In genomic region chr17:81020767-81021497, GRCh38 we compare ENCODE assay signal across 9 cellular contexts. TPM values are rescaled to one million over a fixed set of nuclear protein-coding genes. Genes with fewer than 3 reads are reported as not detected.
DNase-seq lines count a peak whose midpoint lies in the region; ATAC-seq and TF ChIP-seq lines count a peak whose summit lies in the region.
"Had no signal": no experiment of that assay in that cellular context is flagged by ENCODE, and none has a peak within 500 bp of the region (broad histone marks: within the 10 kb centered on the region; RNA-seq: fewer than 3 reads in every experiment).

No MANE protein-coding gene starts in this region.

- intact Hi-C loops in Panc1 (cut with micrococcal nuclease; ENCODE audit: unreplicated experiment) (no loop called here), ovary (cut with DNase I) (loop anchor here in 1 of 4 donors (5.0 kb wide), 1 partner anchor 76 kb away; no protein-coding TSS in a partner anchor)

- H4K20me1 ChIP-seq in fibroblast of lung (ENCODE audit: control insufficient read depth, extremely low read depth, insufficient read depth, low read length) = no peaks in the 10 kb centered on the region

- no peaks in the 10 kb centered on the region for H3K79me2 ChIP-seq in fibroblast of lung (ENCODE audit: control insufficient read depth, insufficient read depth, low read length)
- H3K79me2 ChIP-seq: parathyroid adenoma had no signal

- peak; percentile 39 for ATAC-seq in Panc1
- no peak for ATAC-seq in HG03354 (IDR thresholded peaks at IDR 0.05; ENCODE audit: poor library complexity, severe bottlenecking, unreplicated experiment)

- TF ChIP-seq CTCF in Panc1 (IDR thresholded peaks at IDR 0.05) (no peak), fibroblast of lung (conservative IDR thresholded peaks at IDR 0.05 in 1 of 2, IDR thresholded peaks at IDR 0.05 in 1 of 2; ENCODE audit: low read depth in 1 of 2, low read length in 2 of 2) (no peak), ovary (IDR thresholded peaks at IDR 0.05) (no peak)

- BruUV-seq in Panc1 (replicated peaks; lab: Mats Ljungman, UMichigan) = no TSS peak

- TF ChIP-seq EP300 in ovary (IDR thresholded peaks at IDR 0.05) = no peak

- no peaks in the 10 kb centered on the region for H3K36me3 ChIP-seq in Panc1 (ENCODE audit: control insufficient read depth, insufficient read depth, low read length)
- no peaks in the 10 kb centered on the region for H3K36me3 ChIP-seq in fibroblast of lung (ENCODE audit: control insufficient read depth, insufficient read depth, low read length)
- no peaks in the 10 kb centered on the region for H3K36me3 ChIP-seq in ovary

- no peaks in the 10 kb centered on the region for H3K27me3 ChIP-seq in Panc1 (ENCODE audit: control insufficient read depth, insufficient read depth, low read length)
- peaks cover 11% of the 10 kb centered on the region for H3K27me3 ChIP-seq in fibroblast of lung (ENCODE audit: control insufficient read depth, insufficient read depth, low read length)
- H3K27me3 ChIP-seq in ovary = no peaks in the 10 kb centered on the region

- H3K9ac ChIP-seq in fibroblast of lung (ENCODE audit: insufficient read depth, low read length) = no peak overlapping the region
- H3K9ac ChIP-seq: parathyroid adenoma had no signal

- H3K27ac ChIP-seq in Panc1 (ENCODE audit: low read length) (0 out of 2 replicates have a peak overlapping the region, but pooled peaks have one; percentile 30), fibroblast of lung (ENCODE audit: insufficient read depth, low read length) (no peak overlapping the region), ovary (no peak overlapping the region)
- H3K27ac ChIP-seq: parathyroid adenoma had no signal

- in situ Hi-C loops in Panc1 (cut with HindIII; ENCODE audit: low pct_unique_long_range_greater_than_20kb, low sequenced_read_pairs) = no loop called here

- no peak for TF ChIP-seq POLR2A in ovary (IDR thresholded peaks at IDR 0.05)

- 33 to 41% (median 34%) methylated on average over 19 to 24 of the region's 24 CpGs for WGBS in ovary, 3 donors

- H2AFZ ChIP-seq in fibroblast of lung (ENCODE audit: low read length) = no peak overlapping the region
- H2AFZ ChIP-seq: parathyroid adenoma had no signal

- peak; percentile 46 for DNase-seq in D341Med (ENCODE audit: low spot score)
- DNase-seq in Panc1 (ENCODE audit: low read depth, low spot score) = no peak
- peak; percentile 34 to 83 for DNase-seq in fibroblast of lung (ENCODE audit: low read depth in 2 of 2)
- peak in 4 of 5 donors; percentile 12 to 54 (median 38) for DNase-seq in ovary
- no peak for DNase-seq in SKM-1 treated with dmso at 0.1 percent for 144 hours (lab: John Stamatoyannopoulos, UW; ENCODE audit: unreplicated experiment)
- no peak for DNase-seq in NAMALWA (ENCODE audit: low spot score)
- no peak for DNase-seq in NCI-H187 treated with DMSO at 0.1 percent for 48 hours (lab: John Stamatoyannopoulos, UW)

- H3K4me2 ChIP-seq in fibroblast of lung (ENCODE audit: extremely low read depth, insufficient read depth, low read length) = peak overlapping the region; percentile 29

- CTCF ChIA-PET in Panc1 (lab: Charles Lee) = interaction anchor here (0.6 kb wide), 2 partner anchors 16 to 78 kb away, joined by 5 to 7 read pairs; no protein-coding TSS in a partner anchor

- POLR2A ChIA-PET in Panc1 (lab: Charles Lee) = no interaction called here

- 0 out of 2 replicates have a peak, but pooled peaks cover 3% of the 10 kb centered on the region for H3K9me3 ChIP-seq in Panc1 (ENCODE audit: control insufficient read depth, insufficient read depth, low read depth, low read length)
- H3K9me3 ChIP-seq in fibroblast of lung (ENCODE audit: control insufficient read depth, insufficient read depth, low read depth, low read length) = no peaks in the 10 kb centered on the region
- H3K9me3 ChIP-seq in ovary = no peaks in the 10 kb centered on the region

- H3K4me1 ChIP-seq in Panc1 (ENCODE audit: control insufficient read depth, insufficient read depth, low read length) (peaks cover 31% of the 10 kb centered on the region), fibroblast of lung (ENCODE audit: control insufficient read depth, extremely low read depth, insufficient read depth, low read length) (peaks cover 7% of the 10 kb centered on the region), ovary (ENCODE audit: insufficient read depth) (peaks cover 7% of the 10 kb centered on the region)

- no peak overlapping the region for H3K4me3 ChIP-seq in Panc1 (ENCODE audit: low read depth in 2 of 2, low read length in 2 of 2)
- no peak overlapping the region for H3K4me3 ChIP-seq in fibroblast of lung (replicated peaks in 1 of 4; ENCODE audit: control extremely low read depth in 1 of 4, insufficient read depth in 1 of 4, low read depth in 3 of 4, low read length in 4 of 4)
- H3K4me3 ChIP-seq in ovary = no peak overlapping the region

RNA-seq across cellular contexts. Expression of gene BAIAP2, which starts 14.0 kb away (rescaled TPM):
- total RNA-seq in Panc1 (2021; ENCODE audit: unreplicated experiment) = 125 TPM
- polyA plus RNA-seq in Panc1 (2012; ENCODE audit: insufficient read length) = 117 TPM
- 10.0 and 13.4 TPM in 2 replicates for total RNA-seq in fibroblast of lung
- 6.0 and 10.9 TPM in 2 replicates for polyA plus RNA-seq in fibroblast of lung
- 11.7 and 22.1 TPM in 2 replicates for polyA plus RNA-seq in fibroblast of lung (2012)
- 15.5 and 29.9 TPM in 2 replicates for polyA minus RNA-seq in fibroblast of lung (ENCODE audit: low replicate concordance)
- 10 to 100 TPM; 13.8 to 80.6 (median 30.1) TPM for total RNA-seq in ovary
- polyA plus RNA-seq in ovary = 10 to 100 TPM; 12.0 to 21.5 TPM

RNA-seq across cellular contexts. Expression of gene CHMP6, which starts 29.3 kb away (rescaled TPM):
- 43.7 TPM for total RNA-seq in Panc1 (2021; ENCODE audit: unreplicated experiment)
- 39.1 TPM for polyA plus RNA-seq in Panc1 (2012; ENCODE audit: insufficient read length)
- total RNA-seq in fibroblast of lung = 9.2 and 11.2 TPM in 2 replicates
- polyA plus RNA-seq in fibroblast of lung = 30.1 and 34.4 TPM in 2 replicates
- 33.4 and 34.9 TPM in 2 replicates for polyA plus RNA-seq in fibroblast of lung (2012)
- polyA minus RNA-seq in fibroblast of lung (ENCODE audit: low replicate concordance) = 7.2 and 12.8 TPM in 2 replicates
- 10 to 100 TPM; 18.5 to 29.7 (median 26.5) TPM for total RNA-seq in ovary
- polyA plus RNA-seq in ovary = 10 to 100 TPM; 25.6 to 27.5 TPM

Comparison
In these comparisons a context has a peak if more than half of its experiments do, and no peak if none do; other contexts are left out.
1. DNase-seq: peak in D341Med (single experiment), fibroblast of lung (2 of 2) and ovary (4 of 5); none in Panc1 (single experiment), SKM-1 treated with dmso at 0.1 percent for 144 hours (single experiment), NAMALWA (single experiment) and NCI-H187 treated with DMSO at 0.1 percent for 48 hours (single experiment).